8 cellular contexts compared by ENCODE assay signal in genomic region chr6:30877419-30878262, GRCh38. TPM values are rescaled to one million over a fixed set of nuclear protein-coding genes. Genes with fewer than 3 reads are reported as not detected.
DNase-seq lines count a peak whose midpoint lies in the region; ATAC-seq and TF ChIP-seq lines count a peak whose summit lies in the region.

No MANE protein-coding gene starts in this region.

- no peaks in the 10 kb centered on the region for H3K9me3 Mint-ChIP-seq in activated CD4-positive, alpha-beta memory T cell treated with anti-CD3 and anti-CD28 coated beads for 36 hours

- H3K9me3 ChIP-seq in lower lobe of right lung, result no peaks in the 10 kb centered on the region

- TF ChIP-seq CTCF in C4-2B (conservative IDR thresholded peaks at IDR 0.05) (peak; percentile 91), dorsolateral prefrontal cortex (IDR thresholded peaks at IDR 0.05 in 54 of 56, conservative IDR thresholded peaks at IDR 0.05 in 2 of 56; ENCODE audit: low read depth in 1 of 56, partially characterized antibody in 56 of 56) (peak; percentile 73 to 98 (median 93)), lower lobe of right lung (IDR thresholded peaks at IDR 0.05) (peak; percentile 86)

- no peaks in the 10 kb centered on the region for H3K36me3 ChIP-seq in lower lobe of right lung

- POLR2A ChIA-PET in activated CD4-positive, alpha-beta memory T cell treated with anti-CD3 and anti-CD28 coated beads for 36 hours (lab: Charles Lee), result interaction anchor here (1.5 kb wide), 1 partner anchor 49 kb away, joined by 3 read pairs; no protein-coding TSS in a partner anchor

- H3K27me3 Mint-ChIP-seq in activated CD4-positive, alpha-beta memory T cell treated with anti-CD3 and anti-CD28 coated beads for 36 hours, result no peaks in the 10 kb centered on the region

- H3K4me3 Mint-ChIP-seq in activated CD4-positive, alpha-beta memory T cell treated with anti-CD3 and anti-CD28 coated beads for 36 hours, result peak overlapping the region; percentile 62

- H3K4me3 ChIP-seq in dorsolateral prefrontal cortex, result peak overlapping the region; percentile 15 to 67 (median 50)
- H3K4me3 ChIP-seq in lower lobe of right lung, result peak overlapping the region; percentile 44

- intact Hi-C loops in activated CD4-positive, alpha-beta memory T cell treated with anti-CD3 and anti-CD28 coated beads for 36 hours (cut with micrococcal nuclease), result loop anchor here (1.0 to 2.0 kb wide), 4 partner anchors 49 to 199 kb away; partner anchors contain the start of gene IER3
- intact Hi-C loops in dorsolateral prefrontal cortex (cut with DNase I) (loop anchor here (1.0 to 5.0 kb wide), 5 partner anchors 35 to 210 kb away; partner anchors contain the start of genes FLOT1 (in 1 of the 2) and VARS2 (in 1 of the 2)), lower lobe of right lung (cut with DNase I) (loop anchor here (10.0 kb wide), 1 partner anchor 53 kb away; no protein-coding TSS in a partner anchor)

- H3K27ac ChIP-seq in C4-2B (peak overlapping the region; percentile 46), dorsolateral prefrontal cortex (peak overlapping the region in 58 of 59 donors; percentile 3 to 95 (median 80)), lower lobe of right lung (peak overlapping the region; percentile 72)

- no peaks in the 10 kb centered on the region for H3K27me3 ChIP-seq in dorsolateral prefrontal cortex
- no peaks in the 10 kb centered on the region for H3K27me3 ChIP-seq in lower lobe of right lung (ENCODE audit: low read depth)

- DNase-seq in NCI-H69 (lab: John Stamatoyannopoulos, UW), result peak; percentile 90
- peak; percentile 83 for DNase-seq in activated CD4-positive, alpha-beta memory T cell treated with anti-CD3 and anti-CD28 coated beads for 36 hours
- DNase-seq in dorsolateral prefrontal cortex, result peak; percentile 80 to 95 (median 89)
- DNase-seq in lower lobe of right lung, result peak; percentile 93
- DNase-seq in stimulated activated CD4-positive, alpha-beta T cell treated with anti-CD3 and anti-CD28 coated beads, Interleukin-4, amount 100 ng/mL, for 48 hours (ENCODE audit: low read depth in 2 of 2), result peak; percentile 57 to 68

- H3K27ac Mint-ChIP-seq in activated CD4-positive, alpha-beta memory T cell treated with anti-CD3 and anti-CD28 coated beads for 36 hours, result peak overlapping the region; percentile 78

- CTCF ChIA-PET in activated CD4-positive, alpha-beta memory T cell treated with anti-CD3 and anti-CD28 coated beads for 36 hours (lab: Charles Lee), result interaction anchor here (0.7 to 6.1 kb wide), 17 partner anchors 9 to 303 kb away, joined by 3 to 37 read pairs (median 4); no protein-coding TSS in a partner anchor

- no peaks in the 10 kb centered on the region for H3K36me3 Mint-ChIP-seq in activated CD4-positive, alpha-beta memory T cell treated with anti-CD3 and anti-CD28 coated beads for 36 hours

- H3K4me1 ChIP-seq in lower lobe of right lung, result peaks cover 19% of the 10 kb centered on the region

- peak; percentile 47 for ATAC-seq in HG02885 (IDR thresholded peaks at IDR 0.05; ENCODE audit: poor library complexity, unreplicated experiment)
- peak; percentile 90 for ATAC-seq in lower lobe of right lung
- no peak for ATAC-seq in HG02642 (IDR thresholded peaks at IDR 0.05; ENCODE audit: poor library complexity, unreplicated experiment)

- H3K4me1 Mint-ChIP-seq in activated CD4-positive, alpha-beta memory T cell treated with anti-CD3 and anti-CD28 coated beads for 36 hours (ENCODE audit: low read depth), result peaks cover 20% of the 10 kb centered on the region

RNA-seq across cellular contexts. Expression of gene DDR1, which starts 6.7 kb away (rescaled TPM):
- 1 to 10 TPM; 8.1 to 8.7 TPM for total RNA-seq in activated CD4-positive, alpha-beta memory T cell treated with anti-CD3 and anti-CD28 coated beads for 36 hours
- total RNA-seq in dorsolateral prefrontal cortex, result 100 to 1,000 TPM; 100 to 498 (median 195) TPM
- 80.9 TPM for total RNA-seq in lower lobe of right lung

RNA-seq across cellular contexts. Expression of gene GTF2H4, which starts 30.4 kb away (rescaled TPM):
- 10 to 100 TPM; 35.2 to 39.2 TPM for total RNA-seq in activated CD4-positive, alpha-beta memory T cell treated with anti-CD3 and anti-CD28 coated beads for 36 hours
- 100 to 1,000 TPM in 1 of 120 experiments, 10 to 100 TPM in 119; 24.7 to 107 (median 48.9) TPM for total RNA-seq in dorsolateral prefrontal cortex
- 37.1 TPM for total RNA-seq in lower lobe of right lung

RNA-seq across cellular contexts. Expression of gene VARS2, which starts 36.4 kb away (rescaled TPM):
- total RNA-seq in activated CD4-positive, alpha-beta memory T cell treated with anti-CD3 and anti-CD28 coated beads for 36 hours, result 10 to 100 TPM; 56.9 to 68.9 TPM
- 10 to 100 TPM; 27.9 to 82.8 (median 48.0) TPM for total RNA-seq in dorsolateral prefrontal cortex
- total RNA-seq in lower lobe of right lung, result 33.0 TPM

RNA-seq across cellular contexts. Expression of gene SFTA2, which starts 54.3 kb away (rescaled TPM):
- not detected for total RNA-seq in activated CD4-positive, alpha-beta memory T cell treated with anti-CD3 and anti-CD28 coated beads for 36 hours
- total RNA-seq in dorsolateral prefrontal cortex (under 1 TPM in 7 of 120 experiments, not detected in 113; 0.39 to 0.85 (median 0.66) TPM), lower lobe of right lung (351 TPM)
